ENCODE assay signal across 8 cellular contexts in genomic region chr3:128123231-128123537, GRCh38. TPM values are rescaled to one million over a fixed set of nuclear protein-coding genes. Genes with fewer than 3 reads are reported as not detected.
DNase-seq lines count a peak whose midpoint lies in the region; ATAC-seq and TF ChIP-seq lines count a peak whose summit lies in the region.

No MANE protein-coding gene starts in this region.

- in situ Hi-C loops in astrocyte of the spinal cord (cut with HindIII; ENCODE audit: low sequenced_read_pairs), result no loop called here

- no peak overlapping the region for H2AK5ac ChIP-seq in mesenchymal stem cell (ENCODE audit: low read length, severe bottlenecking)

- peak overlapping the region; percentile 71 for H4K91ac ChIP-seq in mesenchymal stem cell (ENCODE audit: low read length)

- TF ChIP-seq CTCF in AG09309 (IDR thresholded peaks at IDR 0.05; ENCODE audit: control insufficient read depth, insufficient read depth, low read depth, low read length, missing control alignments) (no peak), astrocyte of the spinal cord (IDR thresholded peaks at IDR 0.05; ENCODE audit: low read depth, low read length) (no peak), omental fat pad (IDR thresholded peaks at IDR 0.05) (no peak)

- peak overlapping the region in 1 of 2 experiments; percentile 89 for H3K23ac ChIP-seq in mesenchymal stem cell (ENCODE audit: low read length in 2 of 2)

- peak overlapping the region; percentile 73 for H4K8ac ChIP-seq in mesenchymal stem cell (ENCODE audit: low read length)

- H3K4me1 ChIP-seq in mesenchymal stem cell (ENCODE audit: control insufficient read depth, insufficient read depth, low read depth, low read length), result peaks cover 2% of the 10 kb centered on the region

- H3K9ac ChIP-seq in mesenchymal stem cell (ENCODE audit: low read length), result peak overlapping the region; percentile 97

- no peak overlapping the region for H2BK5ac ChIP-seq in mesenchymal stem cell (ENCODE audit: low read depth, low read length, poor library complexity, severe bottlenecking)

- H2BK120ac ChIP-seq in mesenchymal stem cell (ENCODE audit: low read depth, low read length), result no peak overlapping the region

- peak overlapping the region in 1 of 2 experiments; percentile 95 for H3K14ac ChIP-seq in mesenchymal stem cell (ENCODE audit: low read length in 2 of 2)

- H2BK12ac ChIP-seq in mesenchymal stem cell (ENCODE audit: low read length in 2 of 2), result no peak overlapping the region

- peak overlapping the region; percentile 79 for H2AFZ ChIP-seq in mesenchymal stem cell (ENCODE audit: low read depth, low read length)

- peak overlapping the region; percentile 87 for H3K4me2 ChIP-seq in mesenchymal stem cell (ENCODE audit: low read length, poor library complexity, severe bottlenecking)

- H3K36me3 ChIP-seq in mesenchymal stem cell (ENCODE audit: control insufficient read depth in 1 of 2, insufficient read depth in 2 of 2, low read depth in 1 of 2, low read length in 2 of 2), result peaks cover 0 to 7% of the 10 kb centered on the region in 2 experiments

- H3K9me3 ChIP-seq in mesenchymal stem cell (ENCODE audit: control insufficient read depth, low read length), result no peaks in the 10 kb centered on the region

- peak overlapping the region; percentile 49 to 61 for H3K18ac ChIP-seq in mesenchymal stem cell (ENCODE audit: low read depth in 1 of 2, low read length in 2 of 2)

- H3K4me3 ChIP-seq in AG09309 (ENCODE audit: control insufficient read depth, low read depth, low read length) (peak overlapping the region; percentile 87), astrocyte of the spinal cord (ENCODE audit: low read depth, low read length) (peak overlapping the region; percentile 93), mesenchymal stem cell (ENCODE audit: insufficient read depth in 1 of 2, low read depth in 1 of 2, low read length in 2 of 2) (peak overlapping the region; percentile 97 to 99)

- under 1% methylated on average over 20 of the region's 20 CpGs for WGBS in mesenchymal stem cell

- no peaks in the 10 kb centered on the region for H3K27me3 ChIP-seq in mesenchymal stem cell (ENCODE audit: control insufficient read depth in 1 of 2, insufficient read depth in 1 of 2, low read length in 2 of 2)

- DNase-seq in AG09309 (ENCODE audit: low read depth), result no peak
- DNase-seq in astrocyte of the spinal cord (ENCODE audit: low read depth, low spot score), result no peak
- peak; percentile 13 for DNase-seq in mesenchymal stem cell
- no peak for DNase-seq in T-helper 9 cell
- no peak for DNase-seq in NCI-H1930 (lab: John Stamatoyannopoulos, UW)
- DNase-seq in NOMO-1 (lab: John Stamatoyannopoulos, UW; ENCODE audit: unreplicated experiment in 2 of 2), result no peak
- DNase-seq in omental fat pad (ENCODE audit: low spot score), result no peak

- H3K4ac ChIP-seq in mesenchymal stem cell (ENCODE audit: low read depth in 1 of 2, low read length in 2 of 2), result peak overlapping the region in 1 of 2 experiments; percentile 60

- H2BK15ac ChIP-seq in mesenchymal stem cell (ENCODE audit: low read depth, poor library complexity, severe bottlenecking), result no peak overlapping the region

- peaks cover 21% of the 10 kb centered on the region for H3K79me1 ChIP-seq in mesenchymal stem cell (replicated peaks; ENCODE audit: low read length, poor library complexity, severe bottlenecking)

- ATAC-seq in HG03045 (IDR thresholded peaks at IDR 0.05; ENCODE audit: unreplicated experiment) (peak; percentile 2), omental fat pad (ENCODE audit: low FRiP score) (no peak)

- H3K27ac ChIP-seq in mesenchymal stem cell (ENCODE audit: low read length, poor library complexity, severe bottlenecking), result no peak overlapping the region

RNA-seq across cellular contexts. Expression of gene RUVBL1, which starts 0.4 kb away (rescaled TPM):
- polyA plus RNA-seq in mesenchymal stem cell (2013, experiment 1 of 2), result 22.4 TPM
- 22.3 TPM for polyA plus RNA-seq in mesenchymal stem cell (2013, experiment 2 of 2)
- total RNA-seq in omental fat pad, result 10 to 100 TPM; 27.1 to 36.8 (median 30.0) TPM

RNA-seq across cellular contexts. Expression of gene EEFSEC, which starts 30.1 kb away (rescaled TPM):
- polyA plus RNA-seq in mesenchymal stem cell (2013, experiment 1 of 2), result 5.1 TPM
- 5.3 TPM for polyA plus RNA-seq in mesenchymal stem cell (2013, experiment 2 of 2)
- total RNA-seq in omental fat pad, result 10 to 100 TPM; 11.7 to 23.0 (median 14.9) TPM
